ENCODE assay signal across 8 cellular contexts in genomic region chr10:28533315-28533564, GRCh38. TPM values are rescaled to one million over a fixed set of nuclear protein-coding genes. Genes with fewer than 3 reads are reported as not detected.
DNase-seq lines count a peak whose midpoint lies in the region; ATAC-seq and TF ChIP-seq lines count a peak whose summit lies in the region.

No MANE protein-coding gene starts in this region.

- intact Hi-C loops in activated B cell treated with CpG ODN at 0.5 μM for 24 hours (cut with micrococcal nuclease): loop anchor here (2.0 to 5.0 kb wide), 2 partner anchors 144 to 1671 kb away; partner anchors contain the start of genes ABI1 and BAMBI

- CTCF ChIA-PET in activated B cell treated with CpG ODN at 0.5 μM for 24 hours (lab: Charles Lee): no interaction called here

- peaks cover 64% of the 10 kb centered on the region for H3K36me3 Mint-ChIP-seq in activated B cell treated with CpG ODN at 0.5 μM for 24 hours (ENCODE audit: low read depth)

- no peaks in the 10 kb centered on the region for H3K27me3 ChIP-seq in iPS-18a (ENCODE audit: control insufficient read depth, insufficient read depth, low read length)

- no peaks in the 10 kb centered on the region for H3K9me3 ChIP-seq in iPS-18a (ENCODE audit: control insufficient read depth, low read depth, low read length)

- peaks cover 39% of the 10 kb centered on the region for H3K36me3 ChIP-seq in iPS-18a (ENCODE audit: control insufficient read depth, low read depth, low read length)

- H3K9ac ChIP-seq in iPS-18a (ENCODE audit: low read length): peak overlapping the region; percentile 98

- peaks cover 64% of the 10 kb centered on the region for H3K4me1 Mint-ChIP-seq in activated B cell treated with CpG ODN at 0.5 μM for 24 hours

- peak overlapping the region; percentile 100 for H3K27ac Mint-ChIP-seq in activated B cell treated with CpG ODN at 0.5 μM for 24 hours

- ATAC-seq in GM18511 (IDR thresholded peaks at IDR 0.05; ENCODE audit: unreplicated experiment) (peak; percentile 1), HG02884 (IDR thresholded peaks at IDR 0.05; ENCODE audit: unreplicated experiment) (peak; percentile 1), activated B cell treated with CpG ODN at 0.5 μM for 24 hours (ENCODE audit: low read depth) (no peak)

- DNase-seq in activated B cell treated with CpG ODN at 0.5 μM for 24 hours (no peak), hippocampal formation (lab: John Stamatoyannopoulos, UW) (no peak), NAMALWA (ENCODE audit: low spot score) (no peak)
- no peak for DNase-seq in stimulated activated CD4-positive, alpha-beta T cell treated with anti-CD3 and anti-CD28 coated beads, Interleukin-2, amount 100 ng/mL, for 24 hours

- H3K4me3 Mint-ChIP-seq in activated B cell treated with CpG ODN at 0.5 μM for 24 hours: peak overlapping the region; percentile 99

- H3K27ac ChIP-seq in iPS-18a (ENCODE audit: low read length): no peak overlapping the region
- H3K27ac ChIP-seq in temporal lobe (ENCODE audit: low read depth, low read length): peak overlapping the region; percentile 95

- peak overlapping the region; percentile 87 for H3K4me3 ChIP-seq in iPS-18a (ENCODE audit: low read length)

- POLR2A ChIA-PET in activated B cell treated with CpG ODN at 0.5 μM for 24 hours (lab: Charles Lee): interaction anchor here (0.6 to 3.2 kb wide), 10 partner anchors 10 to 1836 kb away, joined by 3 to 20 read pairs (median 4); partner anchors contain the start of genes PDSS1, RAB18 and YME1L1

- H3K27me3 Mint-ChIP-seq in activated B cell treated with CpG ODN at 0.5 μM for 24 hours: no peaks in the 10 kb centered on the region

- TF ChIP-seq CTCF in activated B cell treated with CpG ODN at 0.5 μM for 24 hours (IDR thresholded peaks at IDR 0.05): no peak

- H3K4me1 ChIP-seq in iPS-18a (ENCODE audit: control insufficient read depth, low read depth, low read length): peaks cover 7% of the 10 kb centered on the region

- peaks cover 3% of the 10 kb centered on the region for H3K9me3 Mint-ChIP-seq in activated B cell treated with CpG ODN at 0.5 μM for 24 hours

RNA-seq across cellular contexts. Expression of gene WAC, which starts 0.3 kb away (rescaled TPM):
- total RNA-seq in activated B cell treated with CpG ODN at 0.5 μM for 24 hours (145 and 159 TPM in 2 replicates), temporal lobe (54.8 TPM)
